2 cellular contexts compared by ENCODE assay signal in genomic region chr15:99744142-99744541, GRCh38.
TF ChIP-seq lines count a peak whose summit lies in the region.

No MANE protein-coding gene starts in this region.

TF ChIP-seq in HCT116, 20 proteins besides CTCF, POLR2A, EP300 and RAD21:
- TF ChIP-seq EZH2phosphoT487 (IDR thresholded peaks at IDR 0.05; ENCODE audit: borderline replicate concordance) (no peak), ATF3 (IDR thresholded peaks at IDR 0.05) (no peak), EGR1 (IDR thresholded peaks at IDR 0.05; ENCODE audit: low read depth) (no peak), CBX3 (IDR thresholded peaks at IDR 0.05; ENCODE audit: low read depth) (no peak), TCF7L2 (IDR thresholded peaks at IDR 0.05; ENCODE audit: borderline replicate concordance, extremely low read depth, insufficient read depth, insufficient read length) (no peak), SRF (IDR thresholded peaks at IDR 0.05; ENCODE audit: low read depth) (no peak), POLR2AphosphoS5 (IDR thresholded peaks at IDR 0.05; ENCODE audit: low read depth, low read length) (no peak), EZH2 (IDR thresholded peaks at IDR 0.05) (no peak), JUND (IDR thresholded peaks at IDR 0.05) (no peak), ZNF274 (IDR thresholded peaks at IDR 0.05; ENCODE audit: low read depth, low read length) (no peak), ZFX (IDR thresholded peaks at IDR 0.05) (no peak), SP1 (IDR thresholded peaks at IDR 0.05; ENCODE audit: low read depth) (no peak)
- TF ChIP-seq, protein P1, sequence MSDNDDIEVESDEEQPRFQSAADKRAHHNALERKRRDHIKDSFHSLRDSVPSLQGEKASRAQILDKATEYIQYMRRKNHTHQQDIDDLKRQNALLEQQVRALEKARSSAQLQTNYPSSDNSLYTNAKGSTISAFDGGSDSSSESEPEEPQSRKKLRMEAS (IDR thresholded peaks at IDR 0.05): no peak

TF ChIP-seq in K562, 482 proteins besides CTCF, POLR2A, EP300 and RAD21:
- TF ChIP-seq FOXK2 (conservative IDR thresholded peaks at IDR 0.05 in 1 of 2, IDR thresholded peaks at IDR 0.05 in 1 of 2; ENCODE audit: low read depth in 2 of 2): no peak
